8 cellular contexts compared by ENCODE assay signal in the genomic region with DNA sequence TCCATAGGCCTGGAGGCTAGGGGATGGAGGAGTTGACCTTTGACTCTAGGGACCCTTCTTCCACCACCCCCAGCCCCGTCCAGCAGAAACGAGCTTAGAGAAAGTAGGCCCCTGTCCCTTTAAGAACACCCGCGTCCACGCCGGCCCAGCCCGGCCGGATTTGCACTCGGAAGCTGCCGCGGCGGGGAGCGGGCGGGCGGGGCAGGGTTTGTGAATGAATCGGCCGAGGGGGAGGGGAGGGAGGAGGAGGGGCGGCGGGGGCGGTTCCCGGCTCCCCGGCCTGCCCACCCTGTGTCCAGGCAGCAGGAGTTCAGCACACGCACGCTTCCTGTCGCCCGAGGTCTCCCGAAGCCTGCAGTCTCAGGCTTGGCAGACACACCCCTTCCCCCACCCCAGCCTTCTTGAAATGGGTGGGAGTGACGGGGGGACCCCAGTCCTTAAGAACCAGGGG. TPM values are rescaled to one million over a fixed set of nuclear protein-coding genes. Genes with fewer than 3 reads are reported as not detected.
DNase-seq lines count a peak whose midpoint lies in the region; ATAC-seq, FAIRE-seq and TF ChIP-seq lines count a peak whose summit lies in the region.

No MANE protein-coding gene starts in this region.

- peak overlapping the region; percentile 21 for H2AFZ ChIP-seq in mammary epithelial cell (ENCODE audit: low read depth, low read length)

- no peak overlapping the region for H3K4me3 ChIP-seq in mammary epithelial cell (replicated peaks in 1 of 3; ENCODE audit: insufficient read depth in 1 of 3, low read depth in 2 of 3, low read length in 3 of 3)

- no peak for TF ChIP-seq CTCF in D721Med (IDR thresholded peaks at IDR 0.05; ENCODE audit: insufficient read depth, missing control alignments)
- TF ChIP-seq CTCF in mammary epithelial cell (conservative IDR thresholded peaks at IDR 0.05 in 1 of 2, IDR thresholded peaks at IDR 0.05 in 1 of 2; ENCODE audit: extremely low read depth in 1 of 2, insufficient read depth in 1 of 2, low read depth in 1 of 2, low read length in 2 of 2): no peak
- no peak for TF ChIP-seq CTCF in GM13976 (IDR thresholded peaks at IDR 0.05; ENCODE audit: borderline replicate concordance, control extremely low read depth, extremely low read depth, insufficient read depth, missing control alignments)

- intact Hi-C loops in mammary epithelial cell (cut with micrococcal nuclease): loop anchor here (5.0 kb wide), 2 partner anchors 171 to 234 kb away; partner anchors contain the start of gene RPL18A

- BruUV-seq in mammary epithelial cell (replicated peaks; lab: Mats Ljungman, UMichigan): no TSS peak

- peaks cover 15% of the 10 kb centered on the region for H3K27me3 ChIP-seq in mammary epithelial cell (ENCODE audit: insufficient read depth, low read length)

- no peak overlapping the region for H3K9ac ChIP-seq in mammary epithelial cell (ENCODE audit: insufficient read depth, low read length)

- in situ Hi-C loops in mammary epithelial cell (cut with MboI; ENCODE audit: low sequenced_read_pairs in 2 of 2): no loop called here
- in situ Hi-C loops in GM13976 (cut with MboI; ENCODE audit: low sequenced_read_pairs, unreplicated experiment): no loop called here

- no peaks in the 10 kb centered on the region for H4K20me1 ChIP-seq in mammary epithelial cell (ENCODE audit: insufficient read depth, low read length)

- FAIRE-seq in D721Med (lab: Jason Lieb, UNC): no peak

- peak overlapping the region; percentile 61 for H3K4me2 ChIP-seq in mammary epithelial cell (ENCODE audit: insufficient read depth, low read depth, low read length)

- WGBS in mammary epithelial cell (ENCODE audit: low coverage, missing lambda C conversion rate): no CpG with 5 or more reads among the region's 28 CpGs

- ATAC-seq in HG02623 (IDR thresholded peaks at IDR 0.05; ENCODE audit: unreplicated experiment) (no peak), HG03097 (IDR thresholded peaks at IDR 0.05; ENCODE audit: low FRiP score, unreplicated experiment) (no peak)

- dilution Hi-C loops in mammary epithelial cell (cut with HindIII; ENCODE audit: low sequenced_read_pairs): no loop called here

- no peaks in the 10 kb centered on the region for H3K36me3 ChIP-seq in mammary epithelial cell (ENCODE audit: insufficient read depth, low read length)

- no peaks in the 10 kb centered on the region for H3K79me2 ChIP-seq in mammary epithelial cell (ENCODE audit: insufficient read depth, low read length)

- H3K9me3 ChIP-seq in mammary epithelial cell (replicated peaks; ENCODE audit: insufficient read depth, low read length): no peaks in the 10 kb centered on the region

- H3K4me1 ChIP-seq in mammary epithelial cell (ENCODE audit: insufficient read depth, low read length): peaks cover 10% of the 10 kb centered on the region

- CTCF ChIA-PET in mammary epithelial cell (lab: Charles Lee; ENCODE audit: low non-redundant PET): no interaction called here

- DNase-seq in D721Med (ENCODE audit: insufficient read length, low spot score): peak; percentile 81
- DNase-seq in NCI-H146 treated with DMSO at 0.1 percent for 48 hours (lab: John Stamatoyannopoulos, UW; ENCODE audit: unreplicated experiment): peak; percentile 38
- DNase-seq in mammary epithelial cell: no peak
- peak; percentile 11 to 43 for DNase-seq in lung microvascular endothelial cell (ENCODE audit: low read depth in 2 of 2)
- DNase-seq in activated CD4-positive, alpha-beta T cell treated with anti-CD3 and anti-CD28 coated beads, Interleukin-2, amount 50 U/mL, for 1 hour: no peak
- no peak for DNase-seq in GM13976 (ENCODE audit: low spot score)

- H3K27ac ChIP-seq in mammary epithelial cell (ENCODE audit: insufficient read depth, low read depth, low read length): no peak overlapping the region

RNA-seq across cellular contexts. Expression of gene UNC13A, which starts 1.5 kb away (rescaled TPM):
- under 1 TPM in 1 of 2 donors, not detected in 1; 0.73 TPM for total RNA-seq in mammary epithelial cell
- 0.05 TPM for polyA plus RNA-seq in mammary epithelial cell
- 0.57 TPM for polyA minus RNA-seq in mammary epithelial cell
- under 0.01 TPM in 2 replicates for total RNA-seq in lung microvascular endothelial cell

RNA-seq across cellular contexts. Expression of gene MAP1S, which starts 32.7 kb away (rescaled TPM):
- total RNA-seq in mammary epithelial cell (10 to 100 TPM; 15.3 to 50.5 TPM), lung microvascular endothelial cell (26.0 and 39.7 TPM in 2 replicates)
- 14.0 TPM for polyA plus RNA-seq in mammary epithelial cell
- polyA minus RNA-seq in mammary epithelial cell: 106 TPM

Comparison
In these comparisons a context has a peak if more than half of its experiments do, and no peak if none do; other contexts are left out.
1. DNase-seq: peak in D721Med (single experiment), NCI-H146 treated with DMSO at 0.1 percent for 48 hours (single experiment) and lung microvascular endothelial cell (2 of 2); none in mammary epithelial cell (single experiment), activated CD4-positive, alpha-beta T cell treated with anti-CD3 and anti-CD28 coated beads, Interleukin-2, amount 50 U/mL, for 1 hour (single experiment) and GM13976 (single experiment).